Comparison of ENCODE assay signal across 1 cellular context in genomic region chr3:105367406-105368213, GRCh38.
TF ChIP-seq lines count a peak whose summit lies in the region.

No MANE protein-coding gene starts in this region.

TF ChIP-seq in WTC11, 78 proteins besides CTCF, POLR2A, EP300 and RAD21 (continued from another document and continues in another):
- TF ChIP-seq E2F5 (CRISPR knock-in tag; IDR thresholded peaks at IDR 0.05) (no peak), JUN (CRISPR knock-in tag; IDR thresholded peaks at IDR 0.05) (peak; percentile 60; the same call in 1 of the 2 replicates), USF1 (CRISPR knock-in tag; IDR thresholded peaks at IDR 0.05) (peak; percentile 27; the same call in 1 of the 2 replicates), GABPB1 (CRISPR knock-in tag; IDR thresholded peaks at IDR 0.05) (no peak), ELF4 (CRISPR knock-in tag; IDR thresholded peaks at IDR 0.05; ENCODE audit: low read depth) (no peak), ZBTB43 (CRISPR knock-in tag; IDR thresholded peaks at IDR 0.05) (no peak), ATF2 (CRISPR knock-in tag; IDR thresholded peaks at IDR 0.05; ENCODE audit: borderline replicate concordance, low read depth) (no peak), PRDM15 (CRISPR knock-in tag; IDR thresholded peaks at IDR 0.05) (no peak), TEAD4 (CRISPR knock-in tag; IDR thresholded peaks at IDR 0.05) (no peak), NFATC4 (CRISPR knock-in tag; IDR thresholded peaks at IDR 0.05) (no peak), ZSCAN18 (CRISPR knock-in tag; IDR thresholded peaks at IDR 0.05) (no peak), USF2 (CRISPR knock-in tag; IDR thresholded peaks at IDR 0.05) (0 out of 2 replicates have a peak, but pooled peaks have one; percentile 20), ESRRA (CRISPR knock-in tag; IDR thresholded peaks at IDR 0.05; ENCODE audit: borderline replicate concordance) (peak; percentile 74; the same call in 1 of the 2 replicates), E2F4 (CRISPR knock-in tag; IDR thresholded peaks at IDR 0.05; ENCODE audit: borderline replicate concordance, low read depth) (no peak), OVOL2 (CRISPR knock-in tag; IDR thresholded peaks at IDR 0.05; ENCODE audit: borderline replicate concordance) (no peak), MLX (CRISPR knock-in tag; IDR thresholded peaks at IDR 0.05) (no peak), SOX15 (CRISPR knock-in tag; IDR thresholded peaks at IDR 0.05) (no peak), MAX (CRISPR knock-in tag; IDR thresholded peaks at IDR 0.05) (peak; percentile 88), SP1 (CRISPR knock-in tag; conservative IDR thresholded peaks at IDR 0.05) (no peak), AFF4 (CRISPR knock-in tag; IDR thresholded peaks at IDR 0.05; ENCODE audit: borderline replicate concordance) (no peak), FOXP4 (CRISPR knock-in tag; IDR thresholded peaks at IDR 0.05) (peak; percentile 57; the same call in 1 of the 2 replicates), MYBL2 (CRISPR knock-in tag; IDR thresholded peaks at IDR 0.05) (no peak), NR1H2 (CRISPR knock-in tag; IDR thresholded peaks at IDR 0.05) (no peak), HMGA2 (CRISPR knock-in tag; IDR thresholded peaks at IDR 0.05) (no peak), NFYB (CRISPR knock-in tag; conservative IDR thresholded peaks at IDR 0.05; ENCODE audit: low read depth) (no peak), SMAD4 (CRISPR knock-in tag; IDR thresholded peaks at IDR 0.05) (no peak), PRRX2 (CRISPR knock-in tag; IDR thresholded peaks at IDR 0.05) (no peak), JAZF1 (CRISPR knock-in tag; IDR thresholded peaks at IDR 0.05) (no peak), CBFB (CRISPR knock-in tag; IDR thresholded peaks at IDR 0.05; ENCODE audit: low read depth) (no peak), ZNF263 (CRISPR knock-in tag; IDR thresholded peaks at IDR 0.05; ENCODE audit: low read depth) (peak; percentile 39; the same call in 1 of the 2 replicates), E2F1 (CRISPR knock-in tag; IDR thresholded peaks at IDR 0.05) (no peak), MXD4 (CRISPR knock-in tag; IDR thresholded peaks at IDR 0.05; ENCODE audit: borderline replicate concordance) (no peak)
